ENCODE assay signal across 24 cellular contexts in genomic region chr2:32291746-32292145, GRCh38. TPM values are rescaled to one million over a fixed set of nuclear protein-coding genes. Genes with fewer than 3 reads are reported as not detected.
DNase-seq lines count a peak whose midpoint lies in the region; ATAC-seq and TF ChIP-seq lines count a peak whose summit lies in the region.
"Had no signal": no experiment of that assay in that cellular context is flagged by ENCODE, and none has a peak within 500 bp of the region (broad histone marks: within the 10 kb centered on the region; RNA-seq: fewer than 3 reads in every experiment).

No MANE protein-coding gene starts in this region.

- H3K9me3 ChIP-seq in heart right ventricle = peaks cover 0 to 11% (median 5%) of the 10 kb centered on the region in 11 donors
- no peaks in the 10 kb centered on the region for H3K9me3 ChIP-seq in adipocyte (ENCODE audit: control insufficient read depth, low read length)
- no peaks in the 10 kb centered on the region for H3K9me3 ChIP-seq in stomach
- H3K9me3 ChIP-seq: BE2C, Caco-2, MG63 had no signal

- H3K9ac ChIP-seq in adipocyte (ENCODE audit: low read length) = no peak overlapping the region

- no peak for DNase-seq in heart right ventricle
- DNase-seq in left cardiac atrium = no peak
- peak; percentile 9 for DNase-seq in adipocyte (ENCODE audit: low read depth)
- peak; percentile 41 for DNase-seq in dermis blood vessel endothelial cell
- peak; percentile 58 for DNase-seq in stomach
- no peak for DNase-seq in NCI-H1092 (lab: John Stamatoyannopoulos, UW)
- DNase-seq in SW480 (ENCODE audit: low spot score) = no peak
- no peak for DNase-seq in COLO668 (lab: John Stamatoyannopoulos, UW; ENCODE audit: unreplicated experiment)
- DNase-seq: BE2C; Caco-2; CD4-positive, CD25-positive, alpha-beta regulatory T cell; DMS153; H7; Kasumi-1; MG63; NCI-H1417 treated with DMSO at 0.1 percent for 48 hours; NCI-H187 treated with DMSO at 0.1 percent for 48 hours; NCI-H2107; NCI-H2227 treated with DMSO at 0.1 percent for 48 hours; NCI-H510A; NK-92 treated with Interleukin-12 subunit alpha and Interleukin-12 subunit beta, amount 100 ng/mL, for 24 hours; SIG-M5 had no signal

- intact Hi-C loops in heart right ventricle (cut with DNase I) = no loop called here
- intact Hi-C loops in left cardiac atrium (cut with DNase I) = no loop called here
- intact Hi-C loops in stomach (cut with DNase I; ENCODE audit: low total_unique reads) = no loop called here

- peaks cover 0 to 51% (median 18%) of the 10 kb centered on the region in 9 donors for H3K36me3 ChIP-seq in heart right ventricle
- H3K36me3 ChIP-seq in adipocyte (ENCODE audit: control insufficient read depth, insufficient read depth, low read length, severe bottlenecking) = peaks cover 12% of the 10 kb centered on the region
- H3K36me3 ChIP-seq in stomach = peaks cover 3 to 57% (median 50%) of the 10 kb centered on the region in 4 donors
- H3K36me3 ChIP-seq: BE2C had no signal

- no peak for TF ChIP-seq POLR2A in stomach (IDR thresholded peaks at IDR 0.05)

- ATAC-seq in heart right ventricle (no peak), left cardiac atrium (no peak)
- ATAC-seq: Panc1 had no signal

- H3K27me3 ChIP-seq in heart right ventricle (no peaks in the 10 kb centered on the region), adipocyte (replicated peaks; ENCODE audit: control insufficient read depth, insufficient read depth, low read length) (no peaks in the 10 kb centered on the region), stomach (no peaks in the 10 kb centered on the region)
- H3K27me3 ChIP-seq: BE2C, MG63 had no signal

- H3K27ac ChIP-seq in heart right ventricle (peak overlapping the region in 6 of 10 donors; percentile 5 to 51 (median 20)), stomach (no peak overlapping the region)

- no peak for TF ChIP-seq EP300 in stomach (IDR thresholded peaks at IDR 0.05)

- TF ChIP-seq CTCF in heart right ventricle (IDR thresholded peaks at IDR 0.05) (no peak), stomach (IDR thresholded peaks at IDR 0.05) (no peak)

- H3K4me1 ChIP-seq in heart right ventricle (peaks cover 3 to 58% (median 40%) of the 10 kb centered on the region in 9 donors), adipocyte (ENCODE audit: control insufficient read depth, insufficient read depth, low read length) (peaks cover 17% of the 10 kb centered on the region), stomach (peaks cover 11 to 48% (median 22%) of the 10 kb centered on the region in 4 donors)

- 23 to 47% methylated on average over 2 of the region's 2 CpGs for WGBS in heart right ventricle, 2 donors
- WGBS in stomach, 5 donors = 27 to 52% (median 36%) methylated on average over 2 of the region's 2 CpGs

- H3K4me3 ChIP-seq in heart right ventricle = no peak overlapping the region
- no peak overlapping the region for H3K4me3 ChIP-seq in adipocyte (ENCODE audit: low read length)
- no peak overlapping the region for H3K4me3 ChIP-seq in stomach
- H3K4me3 ChIP-seq: MG63 had no signal

RNA-seq across cellular contexts. Expression of gene YIPF4, which starts 14.0 kb away (rescaled TPM):
- total RNA-seq in heart right ventricle (10 to 100 TPM; 55.6 to 94.3 (median 66.4) TPM), left cardiac atrium (10 to 100 TPM; 48.5 to 51.4 TPM), dermis blood vessel endothelial cell (26.4 and 34.5 TPM in 2 replicates), stomach (10 to 100 TPM in 3 of 5 donors, 1 to 10 TPM in 2; 5.3 to 68.3 (median 13.3) TPM)
- polyA plus RNA-seq in heart right ventricle (10 to 100 TPM; 15.1 to 24.9 TPM), stomach (10 to 100 TPM in 1 of 3 donors, 1 to 10 TPM in 2; 6.0 to 14.3 (median 7.0) TPM)

RNA-seq across cellular contexts. Expression of gene NLRC4, which starts 27.1 kb away (rescaled TPM):
- total RNA-seq in heart right ventricle (1 to 10 TPM in 3 of 10 donors, under 1 TPM in 7; 0.42 to 3.2 (median 0.66) TPM), left cardiac atrium (1 to 10 TPM; 1.7 to 2.3 TPM), dermis blood vessel endothelial cell (not detected in 2 replicates), stomach (1 to 10 TPM in 1 of 5 donors, under 1 TPM in 2, not detected in 2; 0.45 to 1.3 (median 0.92) TPM)
- polyA plus RNA-seq in heart right ventricle (under 1 TPM; 0.38 to 0.59 TPM), stomach (1 to 10 TPM in 1 of 3 donors, under 1 TPM in 2; 0.30 to 1.1 (median 0.75) TPM)
- total RNA-seq: A673; Caco-2; CD4-positive, CD25-positive, alpha-beta regulatory T cell had no signal

Comparison
In these comparisons a context has a peak if more than half of its experiments do, and no peak if none do; other contexts are left out.
1. DNase-seq: peak in adipocyte (single experiment), dermis blood vessel endothelial cell (single experiment) and stomach (single experiment); none in heart right ventricle (0 of 2), left cardiac atrium (single experiment), NCI-H1092 (single experiment), SW480 (single experiment) and COLO668 (single experiment).
2. H3K27ac ChIP-seq: peak in heart right ventricle (6 of 10); none in stomach (0 of 5).